16 cellular contexts compared by ENCODE assay signal in the genomic region with DNA sequence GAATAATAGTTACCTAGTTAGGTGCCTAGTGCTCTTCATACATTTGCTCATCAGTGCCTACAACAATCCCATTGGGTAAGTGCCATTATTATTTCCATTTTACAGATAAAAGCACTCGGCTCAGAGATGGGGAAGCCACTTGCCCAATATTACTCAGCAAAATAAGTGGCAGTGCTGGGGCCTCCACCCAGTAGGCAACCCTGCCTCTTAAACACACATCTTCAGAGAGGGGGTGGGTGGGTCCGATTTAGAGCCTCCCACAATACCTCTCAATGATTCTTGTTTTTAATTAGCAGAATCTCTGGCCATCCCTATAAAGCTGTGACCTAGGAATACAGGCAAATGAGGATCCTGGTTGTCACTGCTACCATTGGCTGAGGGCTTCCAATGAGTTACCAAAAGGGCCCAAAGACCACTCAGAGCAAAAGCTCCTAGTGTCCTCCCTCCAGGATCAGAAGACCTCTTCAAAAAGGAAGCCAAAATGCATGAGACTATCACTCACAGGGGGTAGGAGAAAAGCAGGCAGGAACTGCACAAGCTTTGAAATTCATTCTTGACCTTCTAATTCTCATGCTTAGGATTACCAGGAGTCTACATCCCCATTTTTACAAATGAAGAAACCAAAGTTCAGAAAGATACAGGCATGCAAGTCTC. TPM values are rescaled to one million over a fixed set of nuclear protein-coding genes. Genes with fewer than 3 reads are reported as not detected.
DNase-seq lines count a peak whose midpoint lies in the region; ATAC-seq, FAIRE-seq and TF ChIP-seq lines count a peak whose summit lies in the region.
"Had no signal": no experiment of that assay in that cellular context is flagged by ENCODE, and none has a peak within 500 bp of the region (broad histone marks: within the 10 kb centered on the region; RNA-seq: fewer than 3 reads in every experiment).

No MANE protein-coding gene starts in this region.

- no peak overlapping the region for H3K4me3 ChIP-seq in NT2/D1 (ENCODE audit: insufficient read length, low read depth)
- H3K4me3 ChIP-seq in mucosa of descending colon = no peak overlapping the region
- H3K4me3 ChIP-seq: SJSA1 had no signal

- no peak overlapping the region for H3K4me3 Mint-ChIP-seq in Calu3 (ENCODE audit: low read depth, unreplicated experiment)
- no peak overlapping the region for H3K4me3 Mint-ChIP-seq in mesothelial cell of epicardium
- H3K4me3 Mint-ChIP-seq: effector memory CD8-positive, alpha-beta T cell had no signal

- H3K4me1 Mint-ChIP-seq in Calu3 (ENCODE audit: low read depth, unreplicated experiment) (peaks cover 22% of the 10 kb centered on the region), mesothelial cell of epicardium (peaks cover 12% of the 10 kb centered on the region)

- no TSS peak for BruUV-seq in Calu3 (replicated peaks; lab: Mats Ljungman, UMichigan)

- H3K36me3 ChIP-seq in NT2/D1 (ENCODE audit: insufficient read depth, insufficient read length, low read length) (no peaks in the 10 kb centered on the region), mucosa of descending colon (ENCODE audit: low read depth) (no peaks in the 10 kb centered on the region)
- H3K36me3 ChIP-seq: SJSA1 had no signal

- DNase-seq in GM12891 (ENCODE audit: insufficient read length, low spot score) (no peak), NT2/D1 (ENCODE audit: low read depth, low spot score) (no peak), mucosa of descending colon (no peak), Calu3 (no peak), mesothelial cell of epicardium (ENCODE audit: low spot score in 2 of 2, unreplicated experiment in 2 of 2) (no peak), kidney tubule cell (ENCODE audit: low spot score) (no peak)
- DNase-seq: activated naive CD4-positive, alpha-beta T cell treated with Interleukin-2 at 50 U/mL for 16 hours; DMS 273 treated with DMSO at 0.1 percent for 48 hours; effector memory CD8-positive, alpha-beta T cell; islet precursor cell; Karpas-422; NCI-H2029 treated with DMSO at 0.1 percent for 48 hours had no signal

- peak; percentile 59 for ATAC-seq in GM21717 (IDR thresholded peaks at IDR 0.05; ENCODE audit: unreplicated experiment)
- peak; percentile 47 for ATAC-seq in mucosa of descending colon
- ATAC-seq in HG03469 (IDR thresholded peaks at IDR 0.05; ENCODE audit: unreplicated experiment) = no peak
- ATAC-seq: effector memory CD8-positive, alpha-beta T cell had no signal

- H3K27me3 Mint-ChIP-seq in Calu3 (ENCODE audit: unreplicated experiment) = no peaks in the 10 kb centered on the region
- no peaks in the 10 kb centered on the region for H3K27me3 Mint-ChIP-seq in mesothelial cell of epicardium (ENCODE audit: low read depth)
- H3K27me3 Mint-ChIP-seq: effector memory CD8-positive, alpha-beta T cell had no signal

- intact Hi-C loops in mucosa of descending colon (cut with DNase I, micrococcal nuclease) = no loop called here
- intact Hi-C loops in Calu3 (cut with micrococcal nuclease; ENCODE audit: unreplicated experiment) = loop anchor here (5.0 kb wide), 1 partner anchor 37 kb away; a partner anchor contains a TSS

- TF ChIP-seq CTCF in mucosa of descending colon (IDR thresholded peaks at IDR 0.05) = no peak
- no peak for TF ChIP-seq CTCF in Calu3 (IDR thresholded peaks at IDR 0.05; ENCODE audit: unreplicated experiment)
- no peak for TF ChIP-seq CTCF in mesothelial cell of epicardium (IDR thresholded peaks at IDR 0.05; ENCODE audit: unreplicated experiment)

- no peaks in the 10 kb centered on the region for H3K27me3 ChIP-seq in NT2/D1 (ENCODE audit: insufficient read depth, insufficient read length)
- H3K27me3 ChIP-seq: SJSA1 had no signal

- FAIRE-seq in GM12891 (lab: Jason Lieb, UNC) = peak; percentile 55
- FAIRE-seq: bronchial epithelial cell had no signal

- H3K4me1 ChIP-seq in NT2/D1 (ENCODE audit: insufficient read depth, insufficient read length) = peaks cover 3% of the 10 kb centered on the region
- peaks cover 20% of the 10 kb centered on the region for H3K4me1 ChIP-seq in mucosa of descending colon (ENCODE audit: low read depth)
- H3K4me1 ChIP-seq: SJSA1 had no signal

- H3K9ac ChIP-seq in NT2/D1 (ENCODE audit: insufficient read length, low read depth) = peak overlapping the region; percentile 17

- no peaks in the 10 kb centered on the region for H3K9me3 ChIP-seq in NT2/D1 (ENCODE audit: insufficient read depth, low read length)
- H3K9me3 ChIP-seq in mucosa of descending colon = no peaks in the 10 kb centered on the region
- H3K9me3 ChIP-seq: SJSA1 had no signal

- TF ChIP-seq POLR2A in GM12891 (IDR thresholded peaks at IDR 0.05; ENCODE audit: low read depth, low read length) = no peak

- H3K27ac Mint-ChIP-seq in Calu3 (ENCODE audit: unreplicated experiment) (no peak overlapping the region), mesothelial cell of epicardium (no peak overlapping the region)
- H3K27ac Mint-ChIP-seq: effector memory CD8-positive, alpha-beta T cell had no signal

- H3K9me3 Mint-ChIP-seq in Calu3 (ENCODE audit: low read depth, unreplicated experiment) (no peaks in the 10 kb centered on the region), mesothelial cell of epicardium (no peaks in the 10 kb centered on the region)
- H3K9me3 Mint-ChIP-seq: effector memory CD8-positive, alpha-beta T cell had no signal

- no peaks in the 10 kb centered on the region for H3K36me3 Mint-ChIP-seq in Calu3 (ENCODE audit: insufficient read depth, unreplicated experiment)
- no peaks in the 10 kb centered on the region for H3K36me3 Mint-ChIP-seq in mesothelial cell of epicardium

- CTCF ChIA-PET in Calu3 (lab: Charles Lee) = interaction anchor here (0.6 kb wide), 1 partner anchor 23 kb away, joined by 3 read pairs; no protein-coding TSS in a partner anchor

TF ChIP-seq in GM12891, 5 proteins besides CTCF, POLR2A, EP300 and RAD21:
- TF ChIP-seq POLR2AphosphoS5 (IDR thresholded peaks at IDR 0.05; ENCODE audit: low read depth, low read length) = no peak
- TF ChIP-seq TAF1 (IDR thresholded peaks at IDR 0.05; ENCODE audit: low read depth, low read length) = no peak
- TF ChIP-seq POU2F2 (IDR thresholded peaks at IDR 0.05; ENCODE audit: low read depth, low read length) = no peak
- TF ChIP-seq PAX5 (IDR thresholded peaks at IDR 0.05; ENCODE audit: insufficient read depth, low read length, severe bottlenecking) = no peak
- no peak; the same call in 1 of the 2 replicates for TF ChIP-seq SPI1 (IDR thresholded peaks at IDR 0.05; ENCODE audit: low read depth, low read length)

RNA-seq across cellular contexts. Expression of a gene that starts 36.1 kb away (rescaled TPM):
- 155 TPM for polyA plus RNA-seq in GM12891 (2012; ENCODE audit: low read depth, missing spikeins)
- 100 to 1,000 TPM; 139 to 145 (median 140) TPM for total RNA-seq in mucosa of descending colon
- total RNA-seq in Calu3 (2022) = 179 and 187 TPM in 2 replicates
- total RNA-seq in mesothelial cell of epicardium = 119 to 125 TPM (median 123 TPM) in 3 replicates

RNA-seq across cellular contexts. Expression of a gene that starts 42.5 kb away (rescaled TPM):
- polyA plus RNA-seq in GM12891 (2012; ENCODE audit: low read depth, missing spikeins) = 13.1 TPM
- total RNA-seq in mucosa of descending colon (10 to 100 TPM; 27.0 to 63.3 (median 31.1) TPM), Calu3 (2022) (34.1 and 79.6 TPM in 2 replicates), mesothelial cell of epicardium (26.8 to 30.3 TPM (median 27.0 TPM) in 3 replicates)

RNA-seq across cellular contexts. Expression of a gene that starts 54.3 kb away (rescaled TPM):
- polyA plus RNA-seq in GM12891 (2012; ENCODE audit: low read depth, missing spikeins) = not detected
- total RNA-seq in mucosa of descending colon (1 to 10 TPM; 1.8 to 5.2 (median 2.8) TPM), Calu3 (2022) (not detected in 2 replicates), mesothelial cell of epicardium (not detected in 3 replicates)
- total RNA-seq: bronchial epithelial cell, SJSA1 had no signal
